15 cellular contexts compared by ENCODE assay signal in genomic region chr10:120646738-120647427, GRCh38.
A peak's percentile ranks its signal among the peaks of the same experiment; 100 is the strongest.
DNase-seq lines count a peak whose midpoint lies in the region; ATAC-seq and TF ChIP-seq lines count a peak whose summit lies in the region.
"Had no signal": no experiment of that assay in that cellular context is flagged by ENCODE, and none has a peak within 500 bp of the region (broad histone marks: within the 10 kb centered on the region; RNA-seq: fewer than 3 reads in every experiment).

No MANE protein-coding gene starts in this region.

- ATAC-seq in GM23338 (peak; percentile 13; the same call in 2 of the 3 replicates), SK-N-SH treated with all-trans-retinoic acid at 6 μM for 48 hours (peak; percentile 67; the same call in 2 of the 3 replicates), HG02763 (IDR thresholded peaks at IDR 0.05; ENCODE audit: unreplicated experiment) (no peak)
- ATAC-seq: CD8-positive, alpha-beta T cell had no signal

- peaks cover 5% of the 10 kb centered on the region; the same call in 1 of the 2 replicates for H3F3A ChIP-seq in GM23338 (replicated peaks; ENCODE audit: low read depth)

- H3K36me3 Mint-ChIP-seq in GM23338 (ENCODE audit: low read depth) = no peaks in the 10 kb centered on the region; the same call in 2 of the 3 replicates
- H3K36me3 Mint-ChIP-seq: CD8-positive, alpha-beta T cell had no signal

- H3K4me2 ChIP-seq in GM23338 = no peak overlapping the region

- no peak overlapping the region for H3K27ac Mint-ChIP-seq in GM23338
- H3K27ac Mint-ChIP-seq: CD8-positive, alpha-beta T cell had no signal

- H3K36me3 ChIP-seq in GM23338 (ENCODE audit: insufficient read depth) = no peaks in the 10 kb centered on the region
- H3K36me3 ChIP-seq: MG63, Peyer's patch had no signal

- H3K9me2 ChIP-seq in GM23338 (ENCODE audit: insufficient read depth) = peaks cover 9% of the 10 kb centered on the region; the same call in 1 of the 2 replicates

- H3K27ac ChIP-seq in GM23338 (ENCODE audit: low read depth) = no peak overlapping the region
- H3K27ac ChIP-seq: Peyer's patch had no signal

- H3K27me3 Mint-ChIP-seq in GM23338 (ENCODE audit: insufficient read depth, low read depth, poor library complexity) = peaks cover 20% of the 10 kb centered on the region

- peaks cover 15% of the 10 kb centered on the region; the same call in 1 of the 2 replicates for H3K27me3 ChIP-seq in GM23338 (ENCODE audit: insufficient read depth)
- H3K27me3 ChIP-seq: MG63, Peyer's patch had no signal

- TF ChIP-seq CTCF in GM23338 (conservative IDR thresholded peaks at IDR 0.05; ENCODE audit: low read depth in 2 of 2) (no peak), epithelial cell of esophagus (IDR thresholded peaks at IDR 0.05; ENCODE audit: insufficient read depth, low read depth, low read length, missing control alignments) (peak; percentile 11), retinal pigment epithelial cell (conservative IDR thresholded peaks at IDR 0.05; ENCODE audit: low read depth, low read length) (peak; percentile 29)

- H3K4me3 ChIP-seq in GM23338 (no peak overlapping the region), epithelial cell of esophagus (ENCODE audit: low read length) (no peak overlapping the region), retinal pigment epithelial cell (ENCODE audit: low read length) (no peak overlapping the region)
- H3K4me3 ChIP-seq: MG63, Peyer's patch had no signal

- no peaks in the 10 kb centered on the region for H3K79me2 ChIP-seq in GM23338 (replicated peaks; ENCODE audit: insufficient read depth)

- H2AFZ ChIP-seq in GM23338 = no peak overlapping the region

- H3K4me1 Mint-ChIP-seq in GM23338 = peaks cover 43% of the 10 kb centered on the region

- no peaks in the 10 kb centered on the region for H3K9me3 Mint-ChIP-seq in GM23338
- H3K9me3 Mint-ChIP-seq: CD8-positive, alpha-beta T cell had no signal

- no peaks in the 10 kb centered on the region for H4K20me1 ChIP-seq in GM23338 (replicated peaks; ENCODE audit: insufficient read depth)

- H3K4me1 ChIP-seq in GM23338 (ENCODE audit: insufficient read depth) = peaks cover 30% of the 10 kb centered on the region
- H3K4me1 ChIP-seq: Peyer's patch had no signal

- no peak for DNase-seq in GM23338 (ENCODE audit: low spot score)
- no peak for DNase-seq in epithelial cell of esophagus (ENCODE audit: low read depth)
- no peak for DNase-seq in retinal pigment epithelial cell (ENCODE audit: low read depth)
- no peak for DNase-seq in HK-2 (ENCODE audit: unreplicated experiment)
- DNase-seq in NCI-H69 (lab: John Stamatoyannopoulos, UW) = no peak
- DNase-seq: CD8-positive, alpha-beta T cell; KBM-7; MG63; NCI-H1105; NCI-H187; NCI-H2171 treated with DMSO at 0.1 percent for 48 hours; Peyer's patch; SHP77 had no signal

- no peak overlapping the region for H3K4me3 Mint-ChIP-seq in GM23338
- H3K4me3 Mint-ChIP-seq: CD8-positive, alpha-beta T cell had no signal

TF ChIP-seq in GM23338, 12 proteins besides CTCF, POLR2A, EP300 and RAD21:
- TF ChIP-seq EZH2phosphoT487 (IDR thresholded peaks at IDR 0.05; ENCODE audit: unreplicated experiment) = no peak
- TF ChIP-seq STAT1 (IDR thresholded peaks at IDR 0.05; ENCODE audit: unreplicated experiment) = no peak
- TF ChIP-seq JUNB (IDR thresholded peaks at IDR 0.05; ENCODE audit: unreplicated experiment) = no peak
- no peak for TF ChIP-seq REST (IDR thresholded peaks at IDR 0.05; ENCODE audit: unreplicated experiment)
- TF ChIP-seq NANOG (IDR thresholded peaks at IDR 0.05; ENCODE audit: borderline replicate concordance) = no peak

TF ChIP-seq in SK-N-SH treated with all-trans-retinoic acid at 6 μM for 48 hours, 23 proteins besides CTCF, POLR2A, EP300 and RAD21:
- TF ChIP-seq TCF4 (CRISPR knock-in tag; IDR thresholded peaks at IDR 0.05; ENCODE audit: borderline replicate concordance) = no peak
- no peak for TF ChIP-seq ZNF70 (CRISPR knock-in tag; IDR thresholded peaks at IDR 0.05)
- TF ChIP-seq RARB (CRISPR knock-in tag; IDR thresholded peaks at IDR 0.05) = no peak
- TF ChIP-seq ZFP3 (CRISPR knock-in tag; IDR thresholded peaks at IDR 0.05) = no peak
- no peak for TF ChIP-seq ISL1 (CRISPR knock-in tag; IDR thresholded peaks at IDR 0.05)

Comparison
In these comparisons a context has a peak if more than half of its experiments do, and no peak if none do; other contexts are left out.
1. CTCF ChIP-seq: peak in epithelial cell of esophagus (single experiment) and retinal pigment epithelial cell (single experiment); none in GM23338 (0 of 2).